In the genomic region with DNA sequence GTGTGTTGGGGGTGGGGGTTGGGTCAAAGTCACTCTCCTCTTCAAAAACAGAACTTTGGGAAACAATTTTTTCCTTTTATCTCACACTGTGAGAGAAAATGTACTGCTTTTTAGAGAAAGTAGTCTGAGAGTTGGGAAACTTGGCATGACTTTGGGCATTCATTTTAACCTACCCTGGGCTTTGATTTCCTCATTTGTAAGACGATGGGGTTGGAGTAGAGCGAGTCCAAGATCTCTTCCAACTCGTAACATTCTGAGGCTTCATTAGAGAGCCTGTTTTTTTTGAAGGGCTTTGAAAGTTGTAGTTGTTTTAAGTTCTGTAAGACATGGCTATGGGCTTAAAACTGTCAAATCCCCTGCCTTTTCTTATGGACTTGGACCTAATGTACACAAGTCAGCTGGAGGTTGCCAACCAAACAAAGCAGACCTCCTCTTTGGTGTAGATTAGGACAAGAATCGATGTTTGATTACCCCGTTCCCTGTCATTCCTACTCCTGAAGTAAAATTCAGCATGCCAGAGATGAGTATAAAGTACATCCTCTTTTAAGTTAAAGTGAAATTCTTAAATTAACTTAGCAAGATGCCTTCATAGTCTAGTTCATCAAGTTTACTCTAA, we compare ENCODE assay signal across 1 cellular context.
TF ChIP-seq lines count a peak whose summit lies in the region.

No MANE protein-coding gene starts in this region.

TF ChIP-seq in H1, 55 proteins besides CTCF, POLR2A, EP300 and RAD21:
- TF ChIP-seq SIX5 (IDR thresholded peaks at IDR 0.05; ENCODE audit: low read depth, low read length), result no peak
- TF ChIP-seq TEAD4 (IDR thresholded peaks at IDR 0.05; ENCODE audit: low read depth, low read length), result no peak
- TF ChIP-seq HDAC6 (IDR thresholded peaks at IDR 0.05; ENCODE audit: low read depth, low read length), result no peak
- TF ChIP-seq CBX5 (IDR thresholded peaks at IDR 0.05; ENCODE audit: low read depth, low read length), result no peak
- TF ChIP-seq CHD1 (IDR thresholded peaks at IDR 0.05; ENCODE audit: low read depth, low read length), result no peak
- no peak for TF ChIP-seq RBBP5 (IDR thresholded peaks at IDR 0.05; ENCODE audit: borderline replicate concordance, low read depth, low read length)
- TF ChIP-seq TCF12 (IDR thresholded peaks at IDR 0.05; ENCODE audit: low read depth, low read length), result no peak
- TF ChIP-seq CREB1 (IDR thresholded peaks at IDR 0.05), result no peak
- no peak for TF ChIP-seq CTBP2 (IDR thresholded peaks at IDR 0.05; ENCODE audit: borderline replicate concordance, insufficient read depth, insufficient read length, low read length)
